ENCODE assay signal across 21 cellular contexts in the genomic region with DNA sequence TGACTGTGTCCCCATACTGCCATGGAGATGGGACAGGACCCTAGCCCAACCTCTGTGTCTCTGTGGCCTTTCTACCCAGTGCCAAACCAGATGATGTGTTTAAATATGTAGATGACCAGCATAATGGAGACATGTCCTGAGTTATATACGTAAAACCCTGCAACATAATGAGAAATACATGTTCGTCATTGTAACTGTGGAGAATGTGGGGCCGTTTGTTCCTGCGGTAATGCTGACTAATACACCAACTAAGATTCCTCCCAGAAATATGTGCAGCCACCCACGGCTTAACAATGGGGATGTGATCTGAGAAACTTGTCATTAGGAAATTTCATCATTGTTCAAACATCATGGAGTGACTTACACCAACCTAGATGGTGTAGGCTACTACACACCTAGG.
DNase-seq lines count a peak whose midpoint lies in the region; ATAC-seq and TF ChIP-seq lines count a peak whose summit lies in the region.
"Had no signal": no experiment of that assay in that cellular context is flagged by ENCODE, and none has a peak within 500 bp of the region (broad histone marks: within the 10 kb centered on the region; RNA-seq: fewer than 3 reads in every experiment).

No MANE protein-coding gene starts in this region.

- no peak overlapping the region for H3K4me3 Mint-ChIP-seq in HFFc6
- H3K4me3 Mint-ChIP-seq in activated T-cell treated with anti-CD3 and anti-CD28 coated beads, Interleukin-2, amount 50 U/mL, for 24 hours = no peak overlapping the region
- H3K4me3 Mint-ChIP-seq: stimulated activated memory B cell treated with anti-CD40 and anti-IgM and Interleukin-4, amounts not matched to agents 10 μg/mL and 1 μg/mL and 100 μg/mL, for 72 hours; T-helper 2 cell treated with Interferon-gamma antibody and Interleukin-4, amounts not matched to agents 5 μg/mL and 100 μg/mL, for 36 hours had no signal

- TF ChIP-seq CTCF in HFFc6 (IDR thresholded peaks at IDR 0.05) (no peak), body of pancreas (IDR thresholded peaks at IDR 0.05) (no peak), prostate gland (IDR thresholded peaks at IDR 0.05) (no peak)

- H3K4me3 ChIP-seq in ACC112 (ENCODE audit: low read depth, low read length) (no peak overlapping the region), adipocyte (ENCODE audit: low read length) (no peak overlapping the region), body of pancreas (no peak overlapping the region), prostate gland (no peak overlapping the region)
- H3K4me3 ChIP-seq: gastroesophageal sphincter, mucosa of descending colon, SK-N-MC, tibial artery had no signal

- no peaks in the 10 kb centered on the region for H3K79me2 ChIP-seq in ACC112 (ENCODE audit: control insufficient read depth, insufficient read depth, low read length, unreplicated experiment)

- no peak for DNase-seq in HFFc6
- peak; percentile 19 for DNase-seq in adipocyte (ENCODE audit: low read depth)
- peak; percentile 4 for DNase-seq in fibroblast of peridontal ligament (ENCODE audit: extremely low read depth)
- DNase-seq in body of pancreas = no peak
- DNase-seq in prostate gland (ENCODE audit: low spot score) = no peak
- no peak for DNase-seq in activated T-cell treated with anti-CD3 and anti-CD28 coated beads, Interleukin-2, amount 50 U/mL, for 24 hours
- DNase-seq in stimulated activated CD4-positive, alpha-beta T cell treated with anti-CD3 and anti-CD28 coated beads, Interleukin-4, amount 100 ng/mL, for 1 hour = no peak
- DNase-seq: activated CD4-positive, CD25-positive, alpha-beta regulatory T cell; activated CD8-positive, alpha-beta memory T cell treated with anti-CD3 and anti-CD28 coated beads for 24 hours; mucosa of descending colon; NCI-H1092; NCI-H2107; NCI-H524 treated with DMSO at 0.1 percent for 48 hours; tibial artery had no signal

- peak overlapping the region; percentile 55; the same call in 1 of the 2 replicates for H3K27ac Mint-ChIP-seq in HFFc6
- no peak overlapping the region for H3K27ac Mint-ChIP-seq in activated T-cell treated with anti-CD3 and anti-CD28 coated beads, Interleukin-2, amount 50 U/mL, for 24 hours
- H3K27ac Mint-ChIP-seq: stimulated activated memory B cell treated with anti-CD40 and anti-IgM and Interleukin-4, amounts not matched to agents 10 μg/mL and 1 μg/mL and 100 μg/mL, for 72 hours; T-helper 2 cell treated with Interferon-gamma antibody and Interleukin-4, amounts not matched to agents 5 μg/mL and 100 μg/mL, for 36 hours had no signal

- no peak overlapping the region for H3K9ac ChIP-seq in adipocyte (ENCODE audit: low read length)
- H3K9ac ChIP-seq: KMS-11 had no signal

- no peak overlapping the region for H2AFZ ChIP-seq in ACC112 (ENCODE audit: low read length, unreplicated experiment)

- intact Hi-C loops in body of pancreas (cut with DNase I) = no loop called here
- intact Hi-C loops in prostate gland (cut with DNase I) = no loop called here

- H3K4me1 Mint-ChIP-seq in HFFc6 (ENCODE audit: low read depth) = peaks cover 31% of the 10 kb centered on the region
- no peaks in the 10 kb centered on the region for H3K4me1 Mint-ChIP-seq in activated T-cell treated with anti-CD3 and anti-CD28 coated beads, Interleukin-2, amount 50 U/mL, for 24 hours (ENCODE audit: low read depth)
- H3K4me1 Mint-ChIP-seq: stimulated activated memory B cell treated with anti-CD40 and anti-IgM and Interleukin-4, amounts not matched to agents 10 μg/mL and 1 μg/mL and 100 μg/mL, for 72 hours had no signal

- H3K27me3 Mint-ChIP-seq in HFFc6 (ENCODE audit: insufficient read depth) = peaks cover 9% of the 10 kb centered on the region
- peaks cover 22% of the 10 kb centered on the region for H3K27me3 Mint-ChIP-seq in activated T-cell treated with anti-CD3 and anti-CD28 coated beads, Interleukin-2, amount 50 U/mL, for 24 hours

- ATAC-seq in body of pancreas = no peak
- ATAC-seq: gastroesophageal sphincter; mucosa of descending colon; stimulated activated memory B cell treated with anti-CD40 and anti-IgM and Interleukin-4, amounts not matched to agents 10 μg/mL and 1 μg/mL and 100 μg/mL, for 72 hours had no signal

- no peaks in the 10 kb centered on the region; the same call in 1 of the 2 replicates for H3K9me3 Mint-ChIP-seq in HFFc6
- peaks cover 4% of the 10 kb centered on the region for H3K9me3 Mint-ChIP-seq in activated T-cell treated with anti-CD3 and anti-CD28 coated beads, Interleukin-2, amount 50 U/mL, for 24 hours

- WGBS in body of pancreas, 2 donors = 83 to 92% methylated on average over 5 of the region's 5 CpGs
- WGBS in prostate gland = 94% methylated on average over 5 of the region's 5 CpGs

- H3K27ac ChIP-seq in ACC112 (ENCODE audit: low read depth, low read length) (0 out of 2 replicates have a peak overlapping the region, but pooled peaks have one; percentile 28), body of pancreas (no peak overlapping the region), prostate gland (no peak overlapping the region)
- H3K27ac ChIP-seq: gastroesophageal sphincter, HL-60, KMS-11, SK-N-MC, tibial artery had no signal

- no peaks in the 10 kb centered on the region for H3K36me3 ChIP-seq in ACC112 (ENCODE audit: insufficient read depth, low read length)
- H3K36me3 ChIP-seq in adipocyte (ENCODE audit: control insufficient read depth, insufficient read depth, low read length, severe bottlenecking) = no peaks in the 10 kb centered on the region
- no peaks in the 10 kb centered on the region for H3K36me3 ChIP-seq in body of pancreas (replicated peaks in 1 of 2; ENCODE audit: insufficient read depth in 1 of 2, low read depth in 2 of 2)
- no peaks in the 10 kb centered on the region for H3K36me3 ChIP-seq in prostate gland
- H3K36me3 ChIP-seq: gastroesophageal sphincter, tibial artery had no signal

- H3K9me3 ChIP-seq in adipocyte (ENCODE audit: control insufficient read depth, low read length) (peaks cover 11% of the 10 kb centered on the region), body of pancreas (no peaks in the 10 kb centered on the region), prostate gland (no peaks in the 10 kb centered on the region)
- H3K9me3 ChIP-seq: gastroesophageal sphincter, mucosa of descending colon, tibial artery had no signal

- no peaks in the 10 kb centered on the region for H3K4me1 ChIP-seq in ACC112 (ENCODE audit: control insufficient read depth, insufficient read depth, low read length, unreplicated experiment)
- H3K4me1 ChIP-seq in adipocyte (ENCODE audit: control insufficient read depth, insufficient read depth, low read length) = no peaks in the 10 kb centered on the region
- no peaks in the 10 kb centered on the region for H3K4me1 ChIP-seq in body of pancreas
- no peaks in the 10 kb centered on the region for H3K4me1 ChIP-seq in prostate gland (replicated peaks)
- H3K4me1 ChIP-seq: gastroesophageal sphincter, tibial artery had no signal

- TF ChIP-seq POLR2A in body of pancreas (IDR thresholded peaks at IDR 0.05) = no peak
- TF ChIP-seq POLR2A in prostate gland (IDR thresholded peaks at IDR 0.05) = no peak

- H3K36me3 Mint-ChIP-seq in HFFc6 (ENCODE audit: low read depth) = 0 out of 2 replicates have a peak, but pooled peaks cover 5% of the 10 kb centered on the region
- H3K36me3 Mint-ChIP-seq in activated T-cell treated with anti-CD3 and anti-CD28 coated beads, Interleukin-2, amount 50 U/mL, for 24 hours (ENCODE audit: low read depth) = no peaks in the 10 kb centered on the region
- H3K36me3 Mint-ChIP-seq: stimulated activated memory B cell treated with anti-CD40 and anti-IgM and Interleukin-4, amounts not matched to agents 10 μg/mL and 1 μg/mL and 100 μg/mL, for 72 hours had no signal

- peaks cover 43% of the 10 kb centered on the region for H3K27me3 ChIP-seq in ACC112 (ENCODE audit: insufficient read depth, low read length)
- peaks cover 36% of the 10 kb centered on the region for H3K27me3 ChIP-seq in adipocyte (replicated peaks; ENCODE audit: control insufficient read depth, insufficient read depth, low read length)
- no peaks in the 10 kb centered on the region for H3K27me3 ChIP-seq in body of pancreas
- no peaks in the 10 kb centered on the region for H3K27me3 ChIP-seq in prostate gland (replicated peaks; ENCODE audit: insufficient read depth)

Comparison
In these comparisons a context has a peak if more than half of its experiments do, and no peak if none do; other contexts are left out.
1. DNase-seq: peak in adipocyte (single experiment) and fibroblast of peridontal ligament (single experiment); none in HFFc6 (single experiment), body of pancreas (0 of 4), prostate gland (single experiment), activated T-cell treated with anti-CD3 and anti-CD28 coated beads, Interleukin-2, amount 50 U/mL, for 24 hours (single experiment) and stimulated activated CD4-positive, alpha-beta T cell treated with anti-CD3 and anti-CD28 coated beads, Interleukin-4, amount 100 ng/mL, for 1 hour (single experiment).